In genomic region chr2:148561389-148561788, GRCh38 we compare ENCODE assay signal across 24 cellular contexts.
"Had no signal": no experiment of that assay in that cellular context is flagged by ENCODE, and none has a peak within 500 bp of the region (broad histone marks: within the 10 kb centered on the region; RNA-seq: fewer than 3 reads in every experiment).

No MANE protein-coding gene starts in this region.

- H3K4me1 Mint-ChIP-seq: central memory CD8-positive, alpha-beta T cell had no signal

- DNase-seq: activated CD4-positive, alpha-beta T cell treated with anti-CD3 and anti-CD28 coated beads for 4 hours; activated CD4-positive, alpha-beta T cell treated with anti-CD3 and anti-CD28 coated beads, Interleukin-2, amount 50 U/mL, for 48 hours; activated CD4-positive, CD25-positive, alpha-beta regulatory T cell; activated CD8-positive, alpha-beta memory T cell treated with anti-CD3 and anti-CD28 coated beads, Interleukin-2, amount 50 U/mL, for 48 hours; activated naive CD4-positive, alpha-beta T cell; activated naive CD8-positive, alpha-beta T cell treated with anti-CD3 and anti-CD28 coated beads, Interleukin-2, amount 10 ng/mL, durations not matched to agents 7 days and 5 days; activated T-cell treated with anti-CD3 and anti-CD28 coated beads, Interleukin-2, amount 50 U/mL, for 4 hours; amniotic stem cell; colonic mucosa; dorsolateral prefrontal cortex; hippocampal formation; left ventricle myocardium superior; mucosa of descending colon; retina; stimulated activated CD4-positive, alpha-beta T cell treated with anti-CD3 and anti-CD28 coated beads, Interleukin-4, amount 100 ng/mL, for 1 hour; stimulated activated naive CD4-positive, alpha-beta T cell; T1000; testis; uterus had no signal

- ATAC-seq: activated T-cell treated with anti-CD3 and anti-CD28 coated beads, Interleukin-2, amount 50 U/mL, for 4 hours; left ventricle myocardium superior; mucosa of descending colon had no signal

- H3K4me3 ChIP-seq: breast epithelium, colonic mucosa, dorsolateral prefrontal cortex, esophagus muscularis mucosa, mucosa of descending colon, testis, uterus had no signal

- H3K27me3 Mint-ChIP-seq: central memory CD8-positive, alpha-beta T cell had no signal

- H3K4me3 Mint-ChIP-seq: activated naive CD8-positive, alpha-beta T cell treated with anti-CD3 and anti-CD28 coated beads, Interleukin-2, amount 10 ng/mL, durations not matched to agents 7 days and 5 days; activated T-cell treated with anti-CD3 and anti-CD28 coated beads, Interleukin-2, amount 50 U/mL, for 4 hours; central memory CD8-positive, alpha-beta T cell had no signal

- H3K27ac Mint-ChIP-seq: activated naive CD8-positive, alpha-beta T cell treated with anti-CD3 and anti-CD28 coated beads, Interleukin-2, amount 10 ng/mL, durations not matched to agents 7 days and 5 days; activated T-helper 2 cell treated with anti-CD3 and anti-CD28 coated beads, Interferon-gamma antibody, Interleukin-2, Interleukin-4, amounts not matched to agents 10 μg/mL and 5 μg/mL and 100 μg/mL, durations not matched to agents 14 hours and 24 hours and 36 hours; progenitor cell of endocrine pancreas had no signal
